Comparison of ENCODE assay signal across 8 cellular contexts in the genomic region with DNA sequence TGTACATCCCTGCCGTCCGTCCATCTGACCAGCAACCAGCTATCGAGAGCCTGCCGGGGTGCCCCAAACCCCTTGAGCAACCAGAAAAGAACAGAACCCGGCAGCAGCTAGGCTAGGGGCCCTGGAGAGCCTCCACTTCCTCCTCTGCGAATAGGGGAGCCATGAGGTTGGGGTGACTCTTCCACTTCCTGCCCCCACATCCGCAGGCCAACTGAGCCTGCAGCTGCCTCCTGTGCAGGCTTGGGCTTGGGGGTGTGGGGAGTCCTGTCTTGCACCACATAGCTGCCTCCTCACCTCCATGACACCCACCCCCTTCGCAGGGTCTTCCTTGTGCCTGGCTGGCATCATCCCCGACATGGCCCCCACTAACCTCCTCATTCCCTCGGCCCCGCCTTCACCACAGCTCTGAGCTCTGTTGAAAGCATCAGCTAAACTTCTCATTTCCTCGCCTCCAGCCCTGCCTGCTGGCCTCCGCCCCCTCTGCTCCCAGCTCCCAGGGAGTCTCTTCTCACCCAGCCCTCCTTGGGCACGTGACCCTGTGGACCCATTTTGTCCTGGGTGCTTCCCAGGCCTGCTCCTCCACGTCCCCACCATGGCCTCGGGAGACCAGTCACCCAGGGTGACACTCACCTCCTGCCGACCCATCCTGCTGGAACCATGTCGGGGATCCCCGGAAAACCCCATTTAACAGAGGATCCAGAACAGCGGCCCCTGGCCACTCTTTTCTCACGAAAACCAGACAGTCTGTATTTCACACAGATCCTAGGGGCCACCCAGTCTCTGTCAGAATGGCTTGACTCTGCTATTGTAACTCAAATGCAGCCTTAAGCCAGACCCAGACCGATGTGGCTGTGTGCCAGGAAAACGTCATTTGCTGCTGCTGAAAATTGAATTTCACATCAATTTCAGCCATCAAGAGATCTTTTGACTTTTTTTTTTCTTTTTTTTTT. TPM values are rescaled to one million over a fixed set of nuclear protein-coding genes. Genes with fewer than 3 reads are reported as not detected.
A peak's percentile ranks its signal among the peaks of the same experiment; 100 is the strongest.
DNase-seq lines count a peak whose midpoint lies in the region; ATAC-seq and TF ChIP-seq lines count a peak whose summit lies in the region.

No MANE protein-coding gene starts in this region.

- peaks cover 8% of the 10 kb centered on the region for H3K36me3 ChIP-seq in GM06990 (ENCODE audit: control insufficient read depth, insufficient read depth, low read length)

- H3K9me3 Mint-ChIP-seq in progenitor cell of endocrine pancreas (ENCODE audit: low read depth), result no peaks in the 10 kb centered on the region

- DNase-seq in GM06990 (ENCODE audit: extremely low read depth, insufficient read length), result peak; percentile 88
- peak; percentile 68 to 75 for DNase-seq in NCI-H524 (lab: John Stamatoyannopoulos, UW)
- DNase-seq in activated T-cell treated with anti-CD3 and anti-CD28 coated beads for 24 hours (ENCODE audit: low read depth), result peak; percentile 51
- DNase-seq in fibroblast of peridontal ligament (ENCODE audit: extremely low read depth), result peak; percentile 43
- no peak for DNase-seq in progenitor cell of endocrine pancreas (ENCODE audit: low spot score, unreplicated experiment)
- DNase-seq in ureter (ENCODE audit: low spot score), result peak; percentile 52
- DNase-seq in ACHN, result no peak

- ATAC-seq in GM21825 (IDR thresholded peaks at IDR 0.05; ENCODE audit: unreplicated experiment), result peak; percentile 45

- no peaks in the 10 kb centered on the region for H3K27me3 ChIP-seq in GM06990 (replicated peaks; ENCODE audit: control insufficient read depth, insufficient read depth, low read length)

- in situ Hi-C loops in ACHN (cut with HindIII; ENCODE audit: low pct_ligation_motif_present, low pct_unique_long_range_greater_than_20kb, low sequenced_read_pairs), result no loop called here

- H3K27ac Mint-ChIP-seq in progenitor cell of endocrine pancreas, result peak overlapping the region; percentile 18

- H3K4me3 Mint-ChIP-seq in progenitor cell of endocrine pancreas (ENCODE audit: low read depth), result no peak overlapping the region

- H3K4me3 ChIP-seq in GM06990 (replicated peaks; ENCODE audit: low read depth, low read length), result peak overlapping the region; percentile 45

- TF ChIP-seq CTCF in GM06990 (IDR thresholded peaks at IDR 0.05; ENCODE audit: insufficient read depth, low read length, poor library complexity, severe bottlenecking) (no peak), progenitor cell of endocrine pancreas (IDR thresholded peaks at IDR 0.05; ENCODE audit: unreplicated experiment) (no peak)

- no peaks in the 10 kb centered on the region for H3K27me3 Mint-ChIP-seq in progenitor cell of endocrine pancreas

- H3K4me1 Mint-ChIP-seq in progenitor cell of endocrine pancreas (ENCODE audit: low read depth), result no peaks in the 10 kb centered on the region

- peaks cover 4% of the 10 kb centered on the region for H3K36me3 Mint-ChIP-seq in progenitor cell of endocrine pancreas (ENCODE audit: insufficient read depth)

RNA-seq across cellular contexts. Expression of a gene that starts 50.4 kb away (rescaled TPM):
- total RNA-seq in progenitor cell of endocrine pancreas (78.5 and 79.7 TPM in 2 replicates), ureter (77.3 TPM)

RNA-seq across cellular contexts. Expression of a gene that starts 50.8 kb away (rescaled TPM):
- 17.7 and 21.7 TPM in 2 replicates for total RNA-seq in progenitor cell of endocrine pancreas
- 10.8 TPM for total RNA-seq in ureter

Comparison
In these comparisons a context has a peak if more than half of its experiments do, and no peak if none do; other contexts are left out.
1. DNase-seq: peak in GM06990 (single experiment), NCI-H524 (2 of 2), activated T-cell treated with anti-CD3 and anti-CD28 coated beads for 24 hours (single experiment), fibroblast of peridontal ligament (single experiment) and ureter (single experiment); none in progenitor cell of endocrine pancreas (single experiment) and ACHN (single experiment).